Comparison of ENCODE assay signal across 9 cellular contexts in the genomic region with DNA sequence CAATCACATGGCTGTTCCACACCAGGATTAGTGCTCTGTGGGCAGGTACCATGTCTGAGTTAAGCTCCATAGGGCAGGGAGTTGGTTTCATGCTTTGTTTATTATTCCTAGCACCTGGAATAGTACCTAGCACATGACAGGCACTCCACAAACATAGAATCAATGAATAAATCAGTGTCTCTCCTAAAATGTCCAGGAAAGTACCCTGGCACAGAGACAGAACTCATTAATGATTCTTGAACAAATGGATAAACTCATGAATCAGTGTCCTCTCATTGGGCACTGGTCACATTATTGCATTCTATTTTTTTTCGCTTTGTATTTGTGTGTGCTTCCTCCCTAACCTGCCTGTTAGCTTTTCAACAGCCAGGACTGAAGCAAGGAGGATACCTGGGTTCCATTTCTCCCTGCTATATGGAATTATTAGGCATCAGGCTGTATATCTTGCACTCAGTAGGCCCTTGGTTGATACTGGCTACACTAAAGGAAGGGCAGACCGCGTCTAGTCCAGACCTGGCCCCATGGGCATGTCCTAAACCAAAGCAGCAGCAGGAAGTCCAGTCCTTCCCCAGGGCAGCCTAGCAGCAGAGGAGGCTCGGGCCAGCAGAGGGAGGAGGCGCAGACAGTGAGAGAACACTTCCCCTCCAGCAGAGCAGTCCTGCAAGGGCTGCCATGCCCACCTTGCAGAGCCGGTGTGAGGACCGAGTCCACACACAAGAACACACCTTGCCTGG. TPM values are rescaled to one million over a fixed set of nuclear protein-coding genes. Genes with fewer than 3 reads are reported as not detected.
DNase-seq lines count a peak whose midpoint lies in the region; ATAC-seq and TF ChIP-seq lines count a peak whose summit lies in the region.
"Had no signal": no experiment of that assay in that cellular context is flagged by ENCODE, and none has a peak within 500 bp of the region (broad histone marks: within the 10 kb centered on the region; RNA-seq: fewer than 3 reads in every experiment).

No MANE protein-coding gene starts in this region.

- ATAC-seq in naive B cell (ENCODE audit: low read depth in 2 of 2) (peak; percentile 34 to 38), HG02852 (IDR thresholded peaks at IDR 0.05; ENCODE audit: unreplicated experiment) (no peak)

- DNase-seq in AG04450 (ENCODE audit: low read depth, low spot score) (no peak), NCI-H69 (lab: John Stamatoyannopoulos, UW) (peak; percentile 25), naive B cell (no peak), mesothelial cell of epicardium (ENCODE audit: low spot score in 2 of 2, unreplicated experiment in 2 of 2) (no peak), NCI-H82 (lab: John Stamatoyannopoulos, UW) (no peak), NCI-H1436 (lab: John Stamatoyannopoulos, UW) (no peak)
- DNase-seq: NCI-H2107 had no signal

- peaks cover 37% of the 10 kb centered on the region for H3K36me3 Mint-ChIP-seq in dendritic cell treated with granulocyte-macrophage colony-stimulating factor and Interleukin-4, amounts not matched to agents 40 ng/mL and 50 ng/mL, for 4 days (ENCODE audit: low read depth)
- H3K36me3 Mint-ChIP-seq in naive B cell (peaks cover 0 to 8% of the 10 kb centered on the region in 2 donors), mesothelial cell of epicardium (peaks cover 4% of the 10 kb centered on the region)

- no peaks in the 10 kb centered on the region for H3K9me3 Mint-ChIP-seq in dendritic cell treated with granulocyte-macrophage colony-stimulating factor and Interleukin-4, amounts not matched to agents 40 ng/mL and 50 ng/mL, for 4 days
- no peaks in the 10 kb centered on the region for H3K9me3 Mint-ChIP-seq in naive B cell
- H3K9me3 Mint-ChIP-seq in mesothelial cell of epicardium = no peaks in the 10 kb centered on the region

- CTCF ChIA-PET in AG04450 (lab: Charles Lee) = interaction anchor here (0.9 to 7.3 kb wide), 6 partner anchors 8 to 162 kb away, joined by 3 to 69 read pairs (median 4); a partner anchor contains a TSS

- H3K4me3 ChIP-seq in AG04450 (ENCODE audit: low read depth, low read length) = no peak overlapping the region

- no peaks in the 10 kb centered on the region for H3K27me3 Mint-ChIP-seq in dendritic cell treated with granulocyte-macrophage colony-stimulating factor and Interleukin-4, amounts not matched to agents 40 ng/mL and 50 ng/mL, for 4 days
- H3K27me3 Mint-ChIP-seq in naive B cell (no peaks in the 10 kb centered on the region), mesothelial cell of epicardium (ENCODE audit: low read depth) (no peaks in the 10 kb centered on the region)

- H3K27ac Mint-ChIP-seq in dendritic cell treated with granulocyte-macrophage colony-stimulating factor and Interleukin-4, amounts not matched to agents 40 ng/mL and 50 ng/mL, for 4 days = peak overlapping the region; percentile 84
- H3K27ac Mint-ChIP-seq in naive B cell (peak overlapping the region in 5 of 6 donors; percentile 25 to 99 (median 59)), mesothelial cell of epicardium (no peak overlapping the region)

- no peak overlapping the region for H3K27ac ChIP-seq in AG04450 (ENCODE audit: low read depth, low read length)

- peaks cover 76% of the 10 kb centered on the region for H3K4me1 Mint-ChIP-seq in dendritic cell treated with granulocyte-macrophage colony-stimulating factor and Interleukin-4, amounts not matched to agents 40 ng/mL and 50 ng/mL, for 4 days (ENCODE audit: low read depth)
- H3K4me1 Mint-ChIP-seq in naive B cell (peaks cover 54 to 74% (median 73%) of the 10 kb centered on the region in 3 donors), mesothelial cell of epicardium (peaks cover 32% of the 10 kb centered on the region)

- no peak overlapping the region for H3K4me3 Mint-ChIP-seq in dendritic cell treated with granulocyte-macrophage colony-stimulating factor and Interleukin-4, amounts not matched to agents 40 ng/mL and 50 ng/mL, for 4 days
- H3K4me3 Mint-ChIP-seq in naive B cell (peak overlapping the region in 4 of 8 donors; percentile 30 to 63 (median 47)), mesothelial cell of epicardium (no peak overlapping the region)

- intact Hi-C loops in dendritic cell treated with granulocyte-macrophage colony-stimulating factor and Interleukin-4, amounts not matched to agents 40 ng/mL and 50 ng/mL, for 4 days (cut with micrococcal nuclease) = loop anchor here (2.0 kb wide), 1 partner anchor 35 kb away; no protein-coding TSS in a partner anchor

- H3K27me3 ChIP-seq in AG04450 (ENCODE audit: control insufficient read depth, insufficient read depth, low read length) = no peaks in the 10 kb centered on the region

- TF ChIP-seq CTCF in AG04450 (IDR thresholded peaks at IDR 0.05; ENCODE audit: low read depth, low read length) (peak; percentile 27), mesothelial cell of epicardium (IDR thresholded peaks at IDR 0.05; ENCODE audit: unreplicated experiment) (no peak)

- no peaks in the 10 kb centered on the region for H3K9me3 ChIP-seq in AG04450 (ENCODE audit: control insufficient read depth, insufficient read depth, low read length)

- POLR2A ChIA-PET in AG04450 (lab: Yijun Ruan, JAX) = interaction anchor here (0.6 kb wide), 1 partner anchor 173 kb away, joined by 3 read pairs; no protein-coding TSS in a partner anchor

RNA-seq across cellular contexts. Expression of a gene that starts 18.4 kb away (rescaled TPM):
- polyA plus RNA-seq in AG04450 (2011; rRNA removed) = 17.1 and 22.1 TPM in 2 replicates
- 22.5 and 25.5 TPM in 2 replicates for polyA minus RNA-seq in AG04450 (2011; rRNA and poly(A)+ RNA removed)
- 10 to 100 TPM in 1 of 6 donors, 1 to 10 TPM in 5; 4.5 to 17.1 (median 7.0) TPM for polyA plus RNA-seq in naive B cell (ENCODE audit: low read depth in 6 of 6)
- total RNA-seq in mesothelial cell of epicardium = 113 to 132 TPM (median 123 TPM) in 3 replicates

RNA-seq across cellular contexts. Expression of a gene that starts 28.3 kb away (rescaled TPM):
- 7.8 and 9.0 TPM in 2 replicates for polyA plus RNA-seq in AG04450 (2011; rRNA removed)
- 9.3 and 12.2 TPM in 2 replicates for polyA minus RNA-seq in AG04450 (2011; rRNA and poly(A)+ RNA removed)
- 10 to 100 TPM; 12.2 to 18.3 (median 13.9) TPM for polyA plus RNA-seq in naive B cell (ENCODE audit: low read depth in 6 of 6)
- total RNA-seq in mesothelial cell of epicardium = 25.3 to 27.7 TPM (median 27.0 TPM) in 3 replicates

RNA-seq across cellular contexts. Expression of a gene that starts 42.7 kb away (rescaled TPM):
- polyA plus RNA-seq in AG04450 (2011; rRNA removed) (1.7 and 2.1 TPM in 2 replicates), naive B cell (ENCODE audit: low read depth in 6 of 6) (1 to 10 TPM in 2 of 6 donors, under 1 TPM in 3, not detected in 1; 0.39 to 2.6 (median 0.52) TPM)
- polyA minus RNA-seq in AG04450 (2011; rRNA and poly(A)+ RNA removed) = 2.7 and 3.4 TPM in 2 replicates
- 18.0 to 20.9 TPM (median 19.4 TPM) in 3 replicates for total RNA-seq in mesothelial cell of epicardium
